ENCODE assay signal across 20 cellular contexts in the genomic region with DNA sequence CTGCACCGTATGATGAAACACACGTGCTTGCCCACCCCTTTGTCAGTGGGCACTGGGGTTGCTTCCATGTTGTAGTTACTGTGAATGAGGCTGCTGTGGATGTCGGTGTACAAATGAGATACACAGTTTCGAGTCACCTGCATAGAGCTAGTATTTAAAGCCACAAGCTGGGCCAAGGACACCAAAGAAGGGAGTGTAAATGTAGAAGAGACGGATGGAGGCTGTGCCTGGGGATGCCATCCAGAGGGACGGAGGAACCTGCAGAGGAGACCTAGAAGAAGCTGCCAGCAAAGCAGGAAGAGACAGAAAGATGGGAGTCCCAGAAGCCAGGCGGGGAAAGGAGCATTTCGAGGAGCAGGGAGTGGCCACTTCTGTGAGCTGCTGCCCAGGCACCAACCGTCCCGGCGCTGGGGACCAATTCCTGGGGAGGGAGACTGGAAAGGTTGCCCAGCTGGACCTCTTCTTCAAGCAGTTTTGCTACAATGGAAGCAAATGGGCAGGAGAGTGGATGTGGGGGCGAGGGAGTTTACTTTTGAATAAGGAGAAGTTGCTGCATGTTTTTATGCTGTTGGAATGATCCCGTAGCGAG.
DNase-seq lines count a peak whose midpoint lies in the region; ATAC-seq, FAIRE-seq and TF ChIP-seq lines count a peak whose summit lies in the region.
"Had no signal": no experiment of that assay in that cellular context is flagged by ENCODE, and none has a peak within 500 bp of the region (broad histone marks: within the 10 kb centered on the region; RNA-seq: fewer than 3 reads in every experiment).

No MANE protein-coding gene starts in this region.

- no peak for TF ChIP-seq POLR2A in HepG2 (IDR thresholded peaks at IDR 0.05; ENCODE audit: insufficient read depth in 1 of 2, low read depth in 2 of 2, low read length in 2 of 2)
- no peak for TF ChIP-seq POLR2A in right lobe of liver (IDR thresholded peaks at IDR 0.05)

- peaks cover 16% of the 10 kb centered on the region for H3K36me3 Mint-ChIP-seq in activated T-helper 17 cell treated with anti-CD3 and anti-CD28 coated beads, Interleukin-2, amount 50 U/mL, for 72 hours (ENCODE audit: low read depth)
- H3K36me3 Mint-ChIP-seq in neural crest cell (ENCODE audit: low read depth) = peaks cover 31% of the 10 kb centered on the region
- H3K36me3 Mint-ChIP-seq in activated naive CD4-positive, alpha-beta T cell treated with anti-CD3 and anti-CD28 coated beads, Interleukin-2, amount 10 ng/mL, durations not matched to agents 7 days and 5 days = peaks cover 2% of the 10 kb centered on the region

- WGBS in HepG2 (ENCODE audit: low lambda C conversion rate) = 91% methylated on average over 14 of the region's 14 CpGs
- 93% methylated on average over 11 of the region's 14 CpGs for WGBS in right lobe of liver (ENCODE audit: insufficient coverage, low coverage, low lambda C conversion rate, missing lambda C conversion rate)

- no peak overlapping the region for H2AFZ ChIP-seq in HepG2 (ENCODE audit: low read length)
- H2AFZ ChIP-seq: GM23248 had no signal

- TF ChIP-seq RAD21 in HepG2 (CRISPR knock-in tag; IDR thresholded peaks at IDR 0.05) = no peak

- no peak overlapping the region for H3K27ac ChIP-seq in HepG2 (ENCODE audit: extremely low read length, insufficient read depth, low read length)
- H3K27ac ChIP-seq in right lobe of liver = no peak overlapping the region
- H3K27ac ChIP-seq: BLaER1 treated with 17β-estradiol and CSF1 and Interleukin-3, amounts not matched to agents 10 nM and 100 nM; GM23248 had no signal

- no peak overlapping the region for H3K4me3 Mint-ChIP-seq in activated T-helper 17 cell treated with anti-CD3 and anti-CD28 coated beads, Interleukin-2, amount 50 U/mL, for 72 hours
- peak overlapping the region; percentile 4 for H3K4me3 Mint-ChIP-seq in neural crest cell
- no peak overlapping the region for H3K4me3 Mint-ChIP-seq in activated naive CD4-positive, alpha-beta T cell treated with anti-CD3 and anti-CD28 coated beads, Interleukin-2, amount 10 ng/mL, durations not matched to agents 7 days and 5 days
- H3K4me3 Mint-ChIP-seq: IgD-negative memory B cell had no signal

- DNase-seq in HepG2 (ENCODE audit: low spot score) (no peak), right lobe of liver (no peak), neural crest cell (ENCODE audit: low read depth, low spot score) (no peak), NCI-H146 (lab: John Stamatoyannopoulos, UW) (no peak), RPMI8226 (no peak)
- no peak for DNase-seq in activated naive CD4-positive, alpha-beta T cell treated with anti-CD3 and anti-CD28 coated beads, Interleukin-2, amount 10 ng/mL, durations not matched to agents 7 days and 5 days
- DNase-seq: 8988T, GM23248, NCI-H1105 treated with DMSO at 0.1 percent for 48 hours, NCI-H1694 treated with DMSO at 0.1 percent for 48 hours, NCI-H2081 treated with DMSO at 0.1 percent for 48 hours, NCI-H446 treated with DMSO at 0.1 percent for 48 hours, NCI-H526 treated with DMSO at 0.1 percent for 48 hours, OCI-M1, SHP77 had no signal

- in situ Hi-C loops in HepG2 (cut with HindIII; ENCODE audit: extremely low pct_ligation_motif_present, low pct_unique_long_range_greater_than_20kb) = no loop called here

- H3K36me3 ChIP-seq in HepG2 (replicated peaks in 1 of 2; ENCODE audit: control insufficient read depth in 1 of 2, insufficient read depth in 2 of 2, low read length in 2 of 2) = peaks cover 0 to 3% of the 10 kb centered on the region in 2 experiments; a peak in 3 of 5 replicates
- no peaks in the 10 kb centered on the region for H3K36me3 ChIP-seq in right lobe of liver

- H3K9me3 ChIP-seq in HepG2 (ENCODE audit: low read length) (no peaks in the 10 kb centered on the region), right lobe of liver (no peaks in the 10 kb centered on the region)
- H3K9me3 ChIP-seq: BLaER1 treated with 17β-estradiol and CSF1 and Interleukin-3, amounts not matched to agents 10 nM and 100 nM had no signal

- peak overlapping the region; percentile 2 for H3K27ac Mint-ChIP-seq in activated T-helper 17 cell treated with anti-CD3 and anti-CD28 coated beads, Interleukin-2, amount 50 U/mL, for 72 hours
- H3K27ac Mint-ChIP-seq in neural crest cell (ENCODE audit: unreplicated experiment) = peak overlapping the region; percentile 21
- H3K27ac Mint-ChIP-seq in activated naive CD4-positive, alpha-beta T cell treated with anti-CD3 and anti-CD28 coated beads, Interleukin-2, amount 10 ng/mL, durations not matched to agents 7 days and 5 days = no peak overlapping the region

- no peak for FAIRE-seq in HepG2 (lab: Jason Lieb, UNC)
- FAIRE-seq: HTR-8/SVneo had no signal

- BruUV-seq in HepG2 (replicated peaks; lab: Mats Ljungman, UMichigan) = no TSS peak

- no peaks in the 10 kb centered on the region for H3K27me3 Mint-ChIP-seq in activated T-helper 17 cell treated with anti-CD3 and anti-CD28 coated beads, Interleukin-2, amount 50 U/mL, for 72 hours
- no peaks in the 10 kb centered on the region for H3K27me3 Mint-ChIP-seq in neural crest cell (ENCODE audit: low read depth)
- H3K27me3 Mint-ChIP-seq in activated naive CD4-positive, alpha-beta T cell treated with anti-CD3 and anti-CD28 coated beads, Interleukin-2, amount 10 ng/mL, durations not matched to agents 7 days and 5 days = no peaks in the 10 kb centered on the region
- H3K27me3 Mint-ChIP-seq: IgD-negative memory B cell had no signal

- no peaks in the 10 kb centered on the region for H4K20me1 ChIP-seq in HepG2 (ENCODE audit: insufficient read depth, low read length)

- no peak for TF ChIP-seq EP300 in HepG2 (IDR thresholded peaks at IDR 0.05; ENCODE audit: low read depth in 2 of 2, low read length in 2 of 2)
- no peak for TF ChIP-seq EP300 in HepG2 (CRISPR knock-in tag; IDR thresholded peaks at IDR 0.05; ENCODE audit: borderline replicate concordance)

- H3K27me3 ChIP-seq in HepG2 (ENCODE audit: control insufficient read depth in 1 of 2, insufficient read depth in 2 of 2, low read length in 2 of 2) = no peaks in the 10 kb centered on the region
- no peaks in the 10 kb centered on the region for H3K27me3 ChIP-seq in right lobe of liver
- H3K27me3 ChIP-seq: BLaER1 treated with 17β-estradiol and CSF1 and Interleukin-3, amounts not matched to agents 10 nM and 100 nM had no signal

- H3K4me1 ChIP-seq in HepG2 (ENCODE audit: insufficient read depth, low read length) (peaks cover 23% of the 10 kb centered on the region), right lobe of liver (peaks cover 0 to 9% (median 5%) of the 10 kb centered on the region in 4 donors)

- TF ChIP-seq CTCF in HepG2 (CRISPR knock-in tag; IDR thresholded peaks at IDR 0.05) (no peak), right lobe of liver (IDR thresholded peaks at IDR 0.05) (no peak), neural crest cell (conservative IDR thresholded peaks at IDR 0.05) (no peak)

- H3K9me3 Mint-ChIP-seq in activated T-helper 17 cell treated with anti-CD3 and anti-CD28 coated beads, Interleukin-2, amount 50 U/mL, for 72 hours = peaks cover 4% of the 10 kb centered on the region
- H3K9me3 Mint-ChIP-seq in neural crest cell = peaks cover 9% of the 10 kb centered on the region
- H3K9me3 Mint-ChIP-seq in activated naive CD4-positive, alpha-beta T cell treated with anti-CD3 and anti-CD28 coated beads, Interleukin-2, amount 10 ng/mL, durations not matched to agents 7 days and 5 days = no peaks in the 10 kb centered on the region

- H3K79me2 ChIP-seq in HepG2 (ENCODE audit: insufficient read depth, low read length) = no peaks in the 10 kb centered on the region

- CTCF ChIA-PET in HepG2 (lab: Yijun Ruan, JAX; ENCODE audit: low intra/inter-chr PET ratio, low total read pairs) = no interaction called here
- CTCF ChIA-PET in activated naive CD4-positive, alpha-beta T cell treated with anti-CD3 and anti-CD28 coated beads, Interleukin-2, amount 10 ng/mL, durations not matched to agents 7 days and 5 days (lab: Charles Lee) = no interaction called here

- ATAC-seq in HepG2 (no peak), right lobe of liver (no peak), GM21515 (IDR thresholded peaks at IDR 0.05; ENCODE audit: unreplicated experiment) (no peak)
- no peak for ATAC-seq in activated T-helper 17 cell treated with anti-CD3 and anti-CD28 coated beads, Interleukin-2, amount 50 U/mL, for 72 hours (replicated peaks)

- intact Hi-C loops in HepG2 (cut with micrococcal nuclease; ENCODE audit: unreplicated experiment) = no loop called here
- intact Hi-C loops in right lobe of liver (cut with DNase I) = no loop called here

- no peak overlapping the region for H3K4me2 ChIP-seq in HepG2 (ENCODE audit: low read depth, low read length)

- no peak overlapping the region for H3K9ac ChIP-seq in HepG2 (ENCODE audit: insufficient read depth, low read depth, low read length)
- H3K9ac ChIP-seq: BLaER1 treated with 17β-estradiol and CSF1 and Interleukin-3, amounts not matched to agents 10 nM and 100 nM; GM23248 had no signal

- POLR2A ChIA-PET in HepG2 (lab: Yijun Ruan, JAX) = no interaction called here

- H3K4me3 ChIP-seq in HepG2 (replicated peaks in 1 of 3; ENCODE audit: insufficient read depth in 1 of 3, low read depth in 2 of 3, low read length in 3 of 3) (no peak overlapping the region), right lobe of liver (no peak overlapping the region)
- H3K4me3 ChIP-seq: BLaER1 treated with 17β-estradiol and CSF1 and Interleukin-3, amounts not matched to agents 10 nM and 100 nM; GM23248 had no signal

- H3K4me1 Mint-ChIP-seq in activated T-helper 17 cell treated with anti-CD3 and anti-CD28 coated beads, Interleukin-2, amount 50 U/mL, for 72 hours = peaks cover 4% of the 10 kb centered on the region
- H3K4me1 Mint-ChIP-seq in neural crest cell = peaks cover 5% of the 10 kb centered on the region
- H3K4me1 Mint-ChIP-seq in activated naive CD4-positive, alpha-beta T cell treated with anti-CD3 and anti-CD28 coated beads, Interleukin-2, amount 10 ng/mL, durations not matched to agents 7 days and 5 days = no peaks in the 10 kb centered on the region

TF ChIP-seq in HepG2, 621 proteins besides CTCF, POLR2A, EP300 and RAD21:
- TF ChIP-seq MAFF (IDR thresholded peaks at IDR 0.05; ENCODE audit: low read depth, low read length) = no peak
- TF ChIP-seq POLR2G (IDR thresholded peaks at IDR 0.05; ENCODE audit: low read depth, low read length) = 0 out of 2 replicates have a peak, but pooled peaks have one; percentile 25
